Comparison of ENCODE assay signal across 12 cellular contexts in the genomic region with DNA sequence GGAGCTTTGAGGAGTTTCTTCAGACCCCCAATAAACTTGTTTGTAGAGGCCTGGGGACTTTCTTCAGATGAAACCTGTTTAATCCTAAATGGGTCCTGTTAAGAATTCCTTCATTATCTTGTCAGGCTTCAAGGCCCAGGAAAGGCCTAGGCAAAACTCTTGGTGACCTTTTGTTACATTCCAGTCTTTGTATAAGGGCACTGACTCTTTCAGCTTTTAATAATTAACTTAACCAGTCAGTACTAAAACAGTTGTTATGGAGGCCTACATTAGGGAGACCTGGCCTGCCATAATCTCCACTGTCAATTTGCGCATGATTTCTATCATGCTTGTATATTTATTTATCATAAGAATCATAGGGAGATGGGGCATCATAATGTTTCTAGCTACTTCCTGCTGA.
"Had no signal": no experiment of that assay in that cellular context is flagged by ENCODE, and none has a peak within 500 bp of the region (broad histone marks: within the 10 kb centered on the region; RNA-seq: fewer than 3 reads in every experiment).

No MANE protein-coding gene starts in this region.

- ATAC-seq: left lung; stimulated activated effector memory CD8-positive, alpha-beta T cell treated with anti-CD3 and anti-CD28 coated beads, Interleukin-12 subunit alpha, Interleukin-12 subunit beta, amount 100 ng/mL, for 72 hours; T-helper 17 cell had no signal

- DNase-seq: activated CD4-positive, alpha-beta T cell treated with anti-CD3 and anti-CD28 coated beads, Interleukin-2, amount 50 U/mL, for 1 hour; central memory CD4-positive, alpha-beta T cell; effector CD8-positive, alpha-beta T cell; left lung; T-helper 17 cell; tibial artery had no signal

- H3K27ac Mint-ChIP-seq: activated naive CD4-positive, alpha-beta T cell treated with anti-CD3 and anti-CD28 coated beads, Interleukin-2, amount 50 U/mL, for 24 hours; activated T-helper 2 cell treated with anti-CD3 and anti-CD28 coated beads, Interferon-gamma antibody, Interleukin-2, Interleukin-4, amounts not matched to agents 10 μg/mL and 5 μg/mL and 100 μg/mL, durations not matched to agents 14 hours and 24 hours and 36 hours; memory B cell; stimulated activated effector memory CD8-positive, alpha-beta T cell treated with anti-CD3 and anti-CD28 coated beads, Interleukin-12 subunit alpha, Interleukin-12 subunit beta, amount 100 ng/mL, for 72 hours; T-helper 17 cell had no signal

- H3K36me3 Mint-ChIP-seq: activated naive CD4-positive, alpha-beta T cell treated with anti-CD3 and anti-CD28 coated beads, Interleukin-2, amount 50 U/mL, for 24 hours; memory B cell; stimulated activated effector memory CD8-positive, alpha-beta T cell treated with anti-CD3 and anti-CD28 coated beads, Interleukin-12 subunit alpha, Interleukin-12 subunit beta, amount 100 ng/mL, for 72 hours had no signal

- H3K27me3 Mint-ChIP-seq: activated naive CD4-positive, alpha-beta T cell treated with anti-CD3 and anti-CD28 coated beads, Interleukin-2, amount 50 U/mL, for 24 hours had no signal

- H3K4me1 Mint-ChIP-seq: activated naive CD4-positive, alpha-beta T cell treated with anti-CD3 and anti-CD28 coated beads, Interleukin-2, amount 50 U/mL, for 24 hours; memory B cell; stimulated activated effector memory CD8-positive, alpha-beta T cell treated with anti-CD3 and anti-CD28 coated beads, Interleukin-12 subunit alpha, Interleukin-12 subunit beta, amount 100 ng/mL, for 72 hours; T-helper 17 cell had no signal

- H3K9me3 Mint-ChIP-seq: activated naive CD4-positive, alpha-beta T cell treated with anti-CD3 and anti-CD28 coated beads, Interleukin-2, amount 50 U/mL, for 24 hours; activated T-helper 2 cell treated with anti-CD3 and anti-CD28 coated beads, Interferon-gamma antibody, Interleukin-2, Interleukin-4, amounts not matched to agents 10 μg/mL and 5 μg/mL and 100 μg/mL, durations not matched to agents 14 hours and 24 hours and 36 hours; memory B cell; stimulated activated effector memory CD8-positive, alpha-beta T cell treated with anti-CD3 and anti-CD28 coated beads, Interleukin-12 subunit alpha, Interleukin-12 subunit beta, amount 100 ng/mL, for 72 hours had no signal

- H3K4me3 Mint-ChIP-seq: activated naive CD4-positive, alpha-beta T cell treated with anti-CD3 and anti-CD28 coated beads, Interleukin-2, amount 50 U/mL, for 24 hours; memory B cell; stimulated activated effector memory CD8-positive, alpha-beta T cell treated with anti-CD3 and anti-CD28 coated beads, Interleukin-12 subunit alpha, Interleukin-12 subunit beta, amount 100 ng/mL, for 72 hours; T-helper 17 cell had no signal

- H3K27ac ChIP-seq: coronary artery, left lung, parathyroid adenoma, tibial artery had no signal
